In genomic region chr16:57185446-57185944, GRCh38 we compare ENCODE assay signal across 8 cellular contexts. TPM values are rescaled to one million over a fixed set of nuclear protein-coding genes. Genes with fewer than 3 reads are reported as not detected.
DNase-seq lines count a peak whose midpoint lies in the region; ATAC-seq and TF ChIP-seq lines count a peak whose summit lies in the region.

No MANE protein-coding gene starts in this region.

- peaks cover 50% of the 10 kb centered on the region for H3K4me1 Mint-ChIP-seq in WTC11
- H3K4me1 Mint-ChIP-seq in natural killer cell: peaks cover 47 to 52% of the 10 kb centered on the region in 2 donors

- CTCF ChIA-PET in WTC11 (lab: Charles Lee): interaction anchor here (0.6 to 1.7 kb wide), 10 partner anchors 10 to 392 kb away, joined by 3 to 9 read pairs (median 4); partner anchors contain the start of genes CPNE2, CX3CL1 and POLR2C

- peak overlapping the region; percentile 90 for H3K4me3 ChIP-seq in fibroblast of mammary gland (ENCODE audit: control insufficient read depth, low read depth, low read length)

- intact Hi-C loops in natural killer cell (cut with micrococcal nuclease): loop anchor here (5.0 kb wide), 2 partner anchors 103 to 552 kb away; partner anchors contain the start of gene KATNB1

- peak; percentile 51 for DNase-seq in NCI-H146 (lab: John Stamatoyannopoulos, UW)
- no peak for DNase-seq in NCI-H146 treated with DMSO at 0.1 percent for 48 hours (lab: John Stamatoyannopoulos, UW; ENCODE audit: unreplicated experiment)
- DNase-seq in WTC11 (ENCODE audit: low spot score): no peak
- peak; percentile 84 for DNase-seq in fibroblast of mammary gland (ENCODE audit: low read depth)
- no peak for DNase-seq in natural killer cell
- DNase-seq in middle frontal gyrus (ENCODE audit: extremely low spot score, low spot score): no peak

- no peaks in the 10 kb centered on the region; the same call in 1 of the 2 replicates for H3K27me3 Mint-ChIP-seq in WTC11 (ENCODE audit: low read depth)
- H3K27me3 Mint-ChIP-seq in natural killer cell (ENCODE audit: low read depth in 2 of 2): no peaks in the 10 kb centered on the region

- H3K36me3 Mint-ChIP-seq in WTC11: no peaks in the 10 kb centered on the region
- no peaks in the 10 kb centered on the region for H3K36me3 Mint-ChIP-seq in natural killer cell

- H3K27ac Mint-ChIP-seq in WTC11: peak overlapping the region; percentile 80
- peak overlapping the region; percentile 98 to 99 for H3K27ac Mint-ChIP-seq in natural killer cell

- peak; percentile 28 for ATAC-seq in GM19438 (IDR thresholded peaks at IDR 0.05; ENCODE audit: low read depth, unreplicated experiment)
- peak; percentile 29 for ATAC-seq in HG03457 (IDR thresholded peaks at IDR 0.05; ENCODE audit: unreplicated experiment)
- ATAC-seq in WTC11: peak; percentile 9
- ATAC-seq in natural killer cell: peak; percentile 14 to 18 (median 15)

- TF ChIP-seq CTCF in WTC11 (IDR thresholded peaks at IDR 0.05) (no peak), fibroblast of mammary gland (conservative IDR thresholded peaks at IDR 0.05; ENCODE audit: control insufficient read depth, insufficient read depth, low read depth, low read length) (no peak), natural killer cell (IDR thresholded peaks at IDR 0.05) (no peak)

- peak overlapping the region; percentile 96 for H3K4me3 Mint-ChIP-seq in WTC11
- peak overlapping the region; percentile 100 for H3K4me3 Mint-ChIP-seq in natural killer cell

- H3K9me3 Mint-ChIP-seq in WTC11 (no peaks in the 10 kb centered on the region), natural killer cell (no peaks in the 10 kb centered on the region)

- POLR2A ChIA-PET in WTC11 (lab: Charles Lee): interaction anchor here (0.8 to 0.9 kb wide), 2 partner anchors 93 to 1306 kb away, joined by 3 read pairs; partner anchors contain the start of gene CPNE2

TF ChIP-seq in WTC11, 78 proteins besides CTCF, POLR2A, EP300 and RAD21 (continues in another document):
- TF ChIP-seq ZNF263 (CRISPR knock-in tag; IDR thresholded peaks at IDR 0.05; ENCODE audit: low read depth): no peak
- TF ChIP-seq JUN (CRISPR knock-in tag; IDR thresholded peaks at IDR 0.05): peak; percentile 77; the same call in 1 of the 2 replicates
- TF ChIP-seq ZNF532 (CRISPR knock-in tag; IDR thresholded peaks at IDR 0.05; ENCODE audit: borderline replicate concordance): no peak
- no peak for TF ChIP-seq GTF2I (CRISPR knock-in tag; conservative IDR thresholded peaks at IDR 0.05)
- 0 out of 2 replicates have a peak, but pooled peaks have one; percentile 5 for TF ChIP-seq CREM (CRISPR knock-in tag; IDR thresholded peaks at IDR 0.05)
- TF ChIP-seq HMGA2 (CRISPR knock-in tag; IDR thresholded peaks at IDR 0.05): no peak
- TF ChIP-seq SMAD4 (CRISPR knock-in tag; IDR thresholded peaks at IDR 0.05): 0 out of 2 replicates have a peak, but pooled peaks have one; percentile 12
- peak; percentile 50; the same call in 1 of the 2 replicates for TF ChIP-seq ETV6 (CRISPR knock-in tag; IDR thresholded peaks at IDR 0.05)
- no peak for TF ChIP-seq ATF1 (CRISPR knock-in tag; IDR thresholded peaks at IDR 0.05)
- no peak for TF ChIP-seq NR3C1 (CRISPR knock-in tag; conservative IDR thresholded peaks at IDR 0.05; ENCODE audit: low read depth)
- TF ChIP-seq TEAD4 (CRISPR knock-in tag; IDR thresholded peaks at IDR 0.05): 0 out of 2 replicates have a peak, but pooled peaks have one; percentile 16
- TF ChIP-seq FOXP4 (CRISPR knock-in tag; IDR thresholded peaks at IDR 0.05): 0 out of 2 replicates have a peak, but pooled peaks have one; percentile 8
- TF ChIP-seq ZNF219 (CRISPR knock-in tag; IDR thresholded peaks at IDR 0.05; ENCODE audit: borderline replicate concordance): 0 out of 2 replicates have a peak, but pooled peaks have one; percentile 56
- no peak for TF ChIP-seq USF2 (CRISPR knock-in tag; IDR thresholded peaks at IDR 0.05)
- TF ChIP-seq PRDM15 (CRISPR knock-in tag; IDR thresholded peaks at IDR 0.05): 0 out of 2 replicates have a peak, but pooled peaks have one; percentile 15

RNA-seq across cellular contexts. Expression of gene PSME3IP1, which starts 0.3 kb away (rescaled TPM):
- total RNA-seq in WTC11 (2021) (102 to 107 TPM (median 104 TPM) in 3 replicates), natural killer cell (100 to 1,000 TPM; 129 to 148 (median 133) TPM)

RNA-seq across cellular contexts. Expression of gene RSPRY1, which starts 0.6 kb away (rescaled TPM):
- total RNA-seq in WTC11 (2021) (22.7 to 28.5 TPM (median 26.8 TPM) in 3 replicates), natural killer cell (10 to 100 TPM; 22.6 to 26.6 (median 23.4) TPM)

RNA-seq across cellular contexts. Expression of gene ARL2BP, which starts 59.6 kb away (rescaled TPM):
- total RNA-seq in WTC11 (2021) (10.6 to 12.4 TPM (median 12.3 TPM) in 3 replicates), natural killer cell (10 to 100 TPM; 36.5 to 44.4 (median 43.7) TPM)

Comparison
In these comparisons a context has a peak if more than half of its experiments do, and no peak if none do; other contexts are left out.
1. DNase-seq: peak in NCI-H146 (single experiment) and fibroblast of mammary gland (single experiment); none in NCI-H146 treated with DMSO at 0.1 percent for 48 hours (single experiment), WTC11 (single experiment), natural killer cell (single experiment) and middle frontal gyrus (single experiment).
2. Peak in every context shown above with its lines, with median percentiles within 50 percentile points of each other: ATAC-seq.